Comparison of ENCODE assay signal across 20 cellular contexts in genomic region chr17:21095735-21096134, GRCh38. TPM values are rescaled to one million over a fixed set of nuclear protein-coding genes. Genes with fewer than 3 reads are reported as not detected.
DNase-seq lines count a peak whose midpoint lies in the region; ATAC-seq, FAIRE-seq and TF ChIP-seq lines count a peak whose summit lies in the region.
"Had no signal": no experiment of that assay in that cellular context is flagged by ENCODE, and none has a peak within 500 bp of the region (broad histone marks: within the 10 kb centered on the region; RNA-seq: fewer than 3 reads in every experiment).

No MANE protein-coding gene starts in this region.

- no peak overlapping the region for H2AK5ac ChIP-seq in H1 (ENCODE audit: low read depth, low read length)

- H3K79me2 ChIP-seq in DOHH2 (ENCODE audit: control insufficient read depth, low read length): peaks cover 9% of the 10 kb centered on the region
- H3K79me2 ChIP-seq in Loucy (ENCODE audit: insufficient read depth, low read length): no peaks in the 10 kb centered on the region
- no peaks in the 10 kb centered on the region for H3K79me2 ChIP-seq in H1 (ENCODE audit: control insufficient read depth in 1 of 2, insufficient read depth in 2 of 2, low read length in 2 of 2)

- no peaks in the 10 kb centered on the region for H3K27me3 Mint-ChIP-seq in CD4-positive, alpha-beta T cell

- H3K4me1 ChIP-seq in DOHH2 (ENCODE audit: control insufficient read depth, low read length): peaks cover 40% of the 10 kb centered on the region
- H3K4me1 ChIP-seq in Loucy (ENCODE audit: insufficient read depth, low read length, poor library complexity, severe bottlenecking): peaks cover 6% of the 10 kb centered on the region
- H3K4me1 ChIP-seq in H1 (replicated peaks in 1 of 4; ENCODE audit: control insufficient read depth in 3 of 4, insufficient read depth in 4 of 4, low read length in 3 of 4): no peaks in the 10 kb centered on the region; a peak in 1 of 7 replicates

- intact Hi-C loops in CD4-positive, alpha-beta T cell (cut with DNase I, micrococcal nuclease): no loop called here

- H3K4me3 Mint-ChIP-seq in CD4-positive, alpha-beta T cell: no peak overlapping the region
- H3K4me3 Mint-ChIP-seq: T-helper 2 cell treated with Interferon-gamma antibody and Interleukin-4, amounts not matched to agents 5 μg/mL and 100 μg/mL, for 36 hours had no signal

- no peak overlapping the region for H3K4ac ChIP-seq in H1 (replicated peaks; ENCODE audit: insufficient read length, low read depth, low read length)

- H3K4me3 ChIP-seq in DOHH2 (ENCODE audit: low read length): no peak overlapping the region
- no peak overlapping the region for H3K4me3 ChIP-seq in GM12864 (ENCODE audit: low read depth, low read length)
- H3K4me3 ChIP-seq in Loucy (ENCODE audit: low read length, poor library complexity, severe bottlenecking): no peak overlapping the region
- no peak overlapping the region for H3K4me3 ChIP-seq in H1 (ENCODE audit: extremely low read depth in 1 of 4, insufficient read depth in 2 of 4, low read depth in 3 of 4, low read length in 4 of 4)

- no peak overlapping the region for H4K8ac ChIP-seq in H1 (ENCODE audit: extremely low read depth, insufficient read depth, low read length)

- H3F3A ChIP-seq in DOHH2 (ENCODE audit: control insufficient read depth, insufficient read depth) (peaks cover 3% of the 10 kb centered on the region), Loucy (ENCODE audit: low read depth) (no peaks in the 10 kb centered on the region)

- H3K4me2 ChIP-seq in DOHH2 (ENCODE audit: low read length): no peak overlapping the region
- H3K4me2 ChIP-seq in Loucy (ENCODE audit: low read depth, low read length, poor library complexity, severe bottlenecking): no peak overlapping the region
- H3K4me2 ChIP-seq in H1 (ENCODE audit: insufficient read depth in 1 of 2, low read depth in 2 of 2, low read length in 2 of 2): no peak overlapping the region

- H4K20me1 ChIP-seq in DOHH2 (ENCODE audit: control insufficient read depth, insufficient read depth, low read depth, low read length) (no peaks in the 10 kb centered on the region), Loucy (ENCODE audit: insufficient read depth, low read length, poor library complexity, severe bottlenecking) (no peaks in the 10 kb centered on the region), H1 (replicated peaks in 1 of 2; ENCODE audit: control insufficient read depth in 1 of 2, insufficient read depth in 2 of 2, low read length in 2 of 2) (no peaks in the 10 kb centered on the region)

- H2BK5ac ChIP-seq in H1 (ENCODE audit: low read depth, low read length): no peak overlapping the region

- peaks cover 12% of the 10 kb centered on the region for H3K4me1 Mint-ChIP-seq in CD4-positive, alpha-beta T cell (ENCODE audit: low read depth)

- H3K27me3 ChIP-seq in DOHH2 (ENCODE audit: control insufficient read depth, low read length) (no peaks in the 10 kb centered on the region), Loucy (ENCODE audit: insufficient read depth, low read length, poor library complexity, severe bottlenecking) (no peaks in the 10 kb centered on the region), H1 (replicated peaks in 1 of 4; ENCODE audit: control insufficient read depth in 3 of 4, extremely low read depth in 1 of 4, insufficient read depth in 3 of 4, low read length in 3 of 4) (no peaks in the 10 kb centered on the region)
- no peaks in the 10 kb centered on the region for H3K27me3 ChIP-seq in CD4-positive, alpha-beta T cell (ENCODE audit: control insufficient read depth, insufficient read depth, low read length)

- TF ChIP-seq EP300 in H1 (IDR thresholded peaks at IDR 0.05; ENCODE audit: borderline replicate concordance in 1 of 2, low read depth in 2 of 2, low read length in 2 of 2): no peak

- ATAC-seq in CD4-positive, alpha-beta T cell (ENCODE audit: poor library complexity): no peak
- ATAC-seq in HG03135 (IDR thresholded peaks at IDR 0.05; ENCODE audit: unreplicated experiment): no peak
- ATAC-seq: Right ventricle myocardium inferior had no signal

- no peak for TF ChIP-seq POLR2A in H1 (IDR thresholded peaks at IDR 0.05; ENCODE audit: control extremely low read depth in 1 of 2, low read depth in 2 of 2, low read length in 2 of 2)

- H3K14ac ChIP-seq in H1 (ENCODE audit: insufficient read length): no peak overlapping the region

- H3K23me2 ChIP-seq in H1 (ENCODE audit: low read depth, low read length): peaks cover 3% of the 10 kb centered on the region; the same call in 1 of the 2 replicates

- H2BK15ac ChIP-seq in H1 (ENCODE audit: low read length): no peak overlapping the region

- 90% methylated on average over 3 of the region's 3 CpGs; no CpG with 5 or more reads in 1 of the 2 experiments for WGBS in H1 (ENCODE audit: extremely low coverage in 1 of 2, insufficient coverage in 1 of 2, insufficient read length in 1 of 2, insufficient replicate concordance in 2 of 2, low coverage in 1 of 2, low lambda C conversion rate in 2 of 2, missing lambda C conversion rate in 1 of 2), 2 experiments

- POLR2A ChIA-PET in H1 (lab: Charles Lee; ENCODE audit: partially characterized antibody): interaction anchor here (2.8 kb wide), 1 partner anchor 52 kb away, joined by 8 read pairs; the partner anchor contains the start of gene USP22
- POLR2A ChIA-PET in CD4-positive, alpha-beta T cell (lab: Charles Lee): no interaction called here

- CTCF ChIA-PET in H1 (lab: Charles Lee; ENCODE audit: partially characterized antibody): interaction anchor here (0.9 to 1.5 kb wide), 6 partner anchors 10 to 61 kb away, joined by 3 to 4 read pairs (median 3); no protein-coding TSS in a partner anchor
- CTCF ChIA-PET in CD4-positive, alpha-beta T cell (lab: Charles Lee): interaction anchor here (0.6 kb wide), 1 partner anchor 103 kb away, joined by 3 read pairs; no protein-coding TSS in a partner anchor

- H3K23ac ChIP-seq in H1 (ENCODE audit: insufficient read length): no peak overlapping the region

- no peak overlapping the region for H2BK120ac ChIP-seq in H1 (replicated peaks; ENCODE audit: low read depth, low read length)

- no peak overlapping the region for H2BK12ac ChIP-seq in H1 (ENCODE audit: low read depth, low read length)

- TF ChIP-seq CTCF in DOHH2 (IDR thresholded peaks at IDR 0.05; ENCODE audit: low read depth, low read length, poor library complexity, severe bottlenecking): peak; percentile 31
- peak; percentile 37 for TF ChIP-seq CTCF in GM12864 (IDR thresholded peaks at IDR 0.05; ENCODE audit: low read depth, low read length, missing control alignments)
- peak; percentile 33 for TF ChIP-seq CTCF in Loucy (conservative IDR thresholded peaks at IDR 0.05; ENCODE audit: low read length)
- peak in 2 of 3 experiments; percentile 4 to 25; a peak in 1 of 4 replicates for TF ChIP-seq CTCF in H1 (IDR thresholded peaks at IDR 0.05; ENCODE audit: control extremely low read depth in 1 of 3, insufficient read depth in 1 of 3, low read depth in 1 of 3, low read length in 3 of 3)
- no peak for TF ChIP-seq CTCF in CD4-positive, alpha-beta T cell (IDR thresholded peaks at IDR 0.05)

- H2AFZ ChIP-seq in Loucy (ENCODE audit: low read length) (no peak overlapping the region), H1 (ENCODE audit: low read length) (no peak overlapping the region)

- H3K36me3 Mint-ChIP-seq in CD4-positive, alpha-beta T cell (ENCODE audit: low read depth): no peaks in the 10 kb centered on the region
- H3K36me3 Mint-ChIP-seq: CD4-positive, CD25-positive, alpha-beta regulatory T cell had no signal

- peak; percentile 8 to 27; a peak in 1 of 4 replicates for TF ChIP-seq RAD21 in H1 (IDR thresholded peaks at IDR 0.05 in 1 of 2, conservative IDR thresholded peaks at IDR 0.05 in 1 of 2; ENCODE audit: low read depth in 2 of 2, low read length in 2 of 2)

- H3K9me3 ChIP-seq in DOHH2 (ENCODE audit: control insufficient read depth, insufficient read depth, low read length) (no peaks in the 10 kb centered on the region), Loucy (ENCODE audit: insufficient read depth, low read depth, low read length) (no peaks in the 10 kb centered on the region), H1 (ENCODE audit: insufficient read depth in 2 of 2, low read depth in 1 of 2, low read length in 1 of 2) (no peaks in the 10 kb centered on the region)
- no peaks in the 10 kb centered on the region for H3K9me3 ChIP-seq in CD4-positive, alpha-beta T cell (ENCODE audit: control insufficient read depth, low read length)

- H4K5ac ChIP-seq in H1 (ENCODE audit: insufficient read length, low read depth, low read length): no peak overlapping the region

- H3K79me1 ChIP-seq in H1 (ENCODE audit: low read depth, low read length): no peaks in the 10 kb centered on the region

- H3K56ac ChIP-seq in H1 (replicated peaks; ENCODE audit: insufficient read length, low read depth, low read length): no peak overlapping the region

- H3K9ac ChIP-seq in Loucy (ENCODE audit: low read depth, low read length, poor library complexity, severe bottlenecking) (no peak overlapping the region), H1 (replicated peaks in 1 of 4; ENCODE audit: extremely low read depth in 1 of 4, low read depth in 3 of 4, low read length in 3 of 4) (no peak overlapping the region)

- H3K27ac ChIP-seq in DOHH2 (ENCODE audit: low read depth, low read length) (no peak overlapping the region), H1 (ENCODE audit: low read depth, low read length) (no peak overlapping the region)
- no peak overlapping the region for H3K27ac ChIP-seq in CD4-positive, alpha-beta T cell (ENCODE audit: low read depth, low read length)

- no peak overlapping the region for H3K27ac Mint-ChIP-seq in CD4-positive, alpha-beta T cell
- H3K27ac Mint-ChIP-seq: CD4-positive, CD25-positive, alpha-beta regulatory T cell; T-helper 2 cell treated with Interferon-gamma antibody and Interleukin-4, amounts not matched to agents 5 μg/mL and 100 μg/mL, for 36 hours had no signal

- H4K91ac ChIP-seq in H1 (replicated peaks; ENCODE audit: insufficient read length, low read length): no peak overlapping the region

- no peak for FAIRE-seq in H1 (lab: Jason Lieb, UNC)

- DNase-seq in GM12864 (ENCODE audit: low read depth) (no peak), H1 (ENCODE audit: low read depth in 1 of 2, low spot score in 2 of 2) (no peak), NCI-H1417 (lab: John Stamatoyannopoulos, UW) (no peak)
- no peak for DNase-seq in CD4-positive, alpha-beta T cell
- DNase-seq: ACHN; AML-193; Calu3; CD4-positive, CD25-positive, alpha-beta regulatory T cell; DND-41; GF-D8; GOT3; Kasumi-1; NCI-H1105 treated with DMSO at 0.1 percent for 48 hours; NCI-H187 treated with DMSO at 0.1 percent for 48 hours; NCI-H446 treated with DMSO at 0.1 percent for 48 hours had no signal

- H3K9me3 Mint-ChIP-seq in CD4-positive, alpha-beta T cell: no peaks in the 10 kb centered on the region
- H3K9me3 Mint-ChIP-seq: CD4-positive, CD25-positive, alpha-beta regulatory T cell; T-helper 2 cell treated with Interferon-gamma antibody and Interleukin-4, amounts not matched to agents 5 μg/mL and 100 μg/mL, for 36 hours had no signal

- no peaks in the 10 kb centered on the region for H3K36me3 ChIP-seq in DOHH2 (ENCODE audit: control insufficient read depth, low read length)
- no peaks in the 10 kb centered on the region for H3K36me3 ChIP-seq in Loucy (ENCODE audit: insufficient read depth, low read length)
- no peaks in the 10 kb centered on the region for H3K36me3 ChIP-seq in H1 (ENCODE audit: control insufficient read depth in 2 of 4, insufficient read depth in 4 of 4, low read length in 3 of 4)

- H2BK20ac ChIP-seq in H1 (ENCODE audit: low read length): 0 out of 2 replicates have a peak overlapping the region, but pooled peaks have one; percentile 73

- H3K9me2 ChIP-seq in DOHH2 (replicated peaks; ENCODE audit: control insufficient read depth, low read length): no peaks in the 10 kb centered on the region
- H3K9me2 ChIP-seq in Loucy (replicated peaks; ENCODE audit: low read depth, low read length): no peaks in the 10 kb centered on the region

- H3K18ac ChIP-seq in H1 (ENCODE audit: extremely low read depth, low read length): no peak overlapping the region

RNA-seq across cellular contexts. Expression of gene DHRS7B, which starts 31.0 kb away (rescaled TPM):
- 11.0 and 12.4 TPM in 2 replicates for total RNA-seq in H1 (2021; fragmentation: NEBNext Ultra II Directional; extraction: Animal tissue kit (Norgen Biotek cat#: 25700))
- polyA plus RNA-seq in H1 (2011; rRNA removed): 23.0 and 27.9 TPM in 2 replicates
- 26.3 TPM for polyA plus RNA-seq in H1 (2011; cell fraction: cytosol; rRNA removed)
- 20.1 TPM for polyA plus RNA-seq in H1 (2011; cell fraction: nucleus; rRNA removed)
- polyA plus RNA-seq in H1 (2012, experiment 1 of 2): 15.5 to 23.1 TPM (median 19.3 TPM) in 4 replicates
- 8.7 TPM for polyA plus RNA-seq in H1 (2012, experiment 2 of 2)
- polyA plus RNA-seq in H1 (2013, experiment 1 of 2): 28.4 TPM
- 34.2 TPM for polyA plus RNA-seq in H1 (2013, experiment 2 of 2)
- 31.5 and 36.8 TPM in 2 replicates for polyA minus RNA-seq in H1 (2011; rRNA and poly(A)+ RNA removed)
- polyA minus RNA-seq in H1 (2011; cell fraction: cytosol; rRNA and poly(A)+ RNA removed): 12.3 TPM
- 16.1 TPM for polyA minus RNA-seq in H1 (2011; cell fraction: nucleus; rRNA and poly(A)+ RNA removed)
- 1 to 10 TPM; 4.9 to 5.2 TPM for total RNA-seq in CD4-positive, alpha-beta T cell

RNA-seq across cellular contexts. Expression of gene USP22, which starts 52.9 kb away (rescaled TPM):
- total RNA-seq in H1 (2021; fragmentation: NEBNext Ultra II Directional; extraction: Animal tissue kit (Norgen Biotek cat#: 25700)): 316 and 321 TPM in 2 replicates
- 221 and 365 TPM in 2 replicates for polyA plus RNA-seq in H1 (2011; rRNA removed)
- 169 TPM for polyA plus RNA-seq in H1 (2011; cell fraction: cytosol; rRNA removed)
- polyA plus RNA-seq in H1 (2011; cell fraction: nucleus; rRNA removed): 298 TPM
- 171 to 196 TPM (median 176 TPM) in 4 replicates for polyA plus RNA-seq in H1 (2012, experiment 1 of 2)
- polyA plus RNA-seq in H1 (2012, experiment 2 of 2): 106 TPM
- 137 TPM for polyA plus RNA-seq in H1 (2013, experiment 1 of 2)
- 124 TPM for polyA plus RNA-seq in H1 (2013, experiment 2 of 2)
- 456 and 459 TPM in 2 replicates for polyA minus RNA-seq in H1 (2011; rRNA and poly(A)+ RNA removed)
- 270 TPM for polyA minus RNA-seq in H1 (2011; cell fraction: cytosol; rRNA and poly(A)+ RNA removed)
- polyA minus RNA-seq in H1 (2011; cell fraction: nucleus; rRNA and poly(A)+ RNA removed): 188 TPM
- 100 to 1,000 TPM; 194 to 217 TPM for total RNA-seq in CD4-positive, alpha-beta T cell
